In the genomic region with DNA sequence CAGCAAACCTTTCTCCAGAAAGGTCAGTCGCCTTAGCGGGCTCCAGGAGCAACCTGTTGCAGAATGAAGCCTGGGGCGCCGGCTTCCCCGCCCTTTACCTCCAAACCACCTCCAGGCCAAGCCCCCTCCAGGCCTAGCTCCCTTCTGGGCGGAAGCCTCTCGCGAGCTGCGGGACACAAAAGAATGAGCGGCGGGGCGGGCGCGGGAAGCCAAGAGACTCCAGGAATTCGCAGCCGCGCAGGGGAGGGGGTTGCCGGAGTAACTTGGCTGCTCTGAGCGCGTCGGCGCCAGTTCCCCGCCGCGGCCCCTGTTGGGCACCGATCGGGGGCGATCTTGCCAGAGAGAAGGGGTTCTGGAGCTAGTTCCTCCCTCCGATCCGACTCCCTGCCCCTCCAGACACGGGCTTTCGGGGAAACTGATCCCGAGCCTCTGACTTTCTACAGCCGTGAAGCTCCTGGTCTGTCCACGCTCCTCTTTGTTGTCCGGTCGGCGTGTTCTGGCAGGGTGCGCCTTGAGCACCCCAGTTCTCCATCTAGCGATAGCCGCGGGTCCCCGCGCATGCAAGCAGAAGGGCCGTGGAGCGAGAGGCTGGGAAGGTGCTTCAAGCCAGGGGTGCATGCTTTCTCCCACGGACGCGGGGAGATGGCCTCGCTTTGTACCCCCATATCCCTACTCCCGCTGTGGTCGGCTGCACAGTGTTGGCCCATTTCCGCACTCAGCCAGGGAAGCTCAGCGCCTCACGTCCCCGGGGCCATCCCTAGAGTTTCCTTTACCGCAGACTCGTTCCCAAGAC, we compare ENCODE assay signal across 1 cellular context.
A peak's percentile ranks its signal among the peaks of the same experiment; 100 is the strongest.
TF ChIP-seq lines count a peak whose summit lies in the region.

No MANE protein-coding gene starts in this region.

TF ChIP-seq in H1, 55 proteins besides CTCF, POLR2A, EP300 and RAD21 (continued from another document):
- TF ChIP-seq BACH1 (IDR thresholded peaks at IDR 0.05; ENCODE audit: low read length) (no peak), CBX5 (IDR thresholded peaks at IDR 0.05; ENCODE audit: low read depth, low read length) (no peak), CTBP2 (IDR thresholded peaks at IDR 0.05; ENCODE audit: borderline replicate concordance, insufficient read depth, insufficient read length, low read length) (peak; percentile 76), GTF2F1 (IDR thresholded peaks at IDR 0.05; ENCODE audit: borderline replicate concordance, low read depth, low read length) (peak; percentile 41; the same call in 1 of the 2 replicates), TEAD4 (IDR thresholded peaks at IDR 0.05; ENCODE audit: low read depth, low read length) (peak; percentile 88), TCF12 (IDR thresholded peaks at IDR 0.05; ENCODE audit: low read depth, low read length) (0 out of 2 replicates have a peak, but pooled peaks have one; percentile 51), SP1 (IDR thresholded peaks at IDR 0.05; ENCODE audit: low read depth, low read length) (0 out of 2 replicates have a peak, but pooled peaks have one; percentile 18), SIN3A (conservative IDR thresholded peaks at IDR 0.05 in 1 of 2, IDR thresholded peaks at IDR 0.05 in 1 of 2; ENCODE audit: low read depth in 1 of 2, low read length in 2 of 2) (0 out of 4 replicates have a peak, but pooled peaks of 1 of the 2 experiments have one; percentile 11), POLR2AphosphoS5 (IDR thresholded peaks at IDR 0.05; ENCODE audit: low read depth, low read length) (peak; percentile 75), KDM5A (IDR thresholded peaks at IDR 0.05; ENCODE audit: low read length) (no peak), GABPA (IDR thresholded peaks at IDR 0.05; ENCODE audit: borderline replicate concordance, insufficient read depth, low read length) (no peak), SP2 (IDR thresholded peaks at IDR 0.05; ENCODE audit: low read length) (no peak), BCL11A (IDR thresholded peaks at IDR 0.05; ENCODE audit: low read depth in 2 of 2, low read length in 2 of 2) (no peak), YY1 (IDR thresholded peaks at IDR 0.05; ENCODE audit: low read depth, low read length) (0 out of 2 replicates have a peak, but pooled peaks have one; percentile 14), EZH2 (IDR thresholded peaks at IDR 0.05; ENCODE audit: low read depth, low read length, severe bottlenecking) (peak; percentile 11), NANOG (IDR thresholded peaks at IDR 0.05; ENCODE audit: insufficient read depth, low read depth, low read length, poor library complexity, severe bottlenecking) (peak; percentile 91), FOSL1 (IDR thresholded peaks at IDR 0.05; ENCODE audit: insufficient read depth, low read depth, low read length) (no peak), SIRT6 (IDR thresholded peaks at IDR 0.05; ENCODE audit: low read length) (no peak), CEBPB (IDR thresholded peaks at IDR 0.05; ENCODE audit: low read depth, low read length) (no peak), SAP30 (IDR thresholded peaks at IDR 0.05; ENCODE audit: insufficient read depth, insufficient replicate concordance, low read length) (peak; percentile 26), KDM1A (IDR thresholded peaks at IDR 0.05; ENCODE audit: borderline replicate concordance, low read length) (no peak), ZNF274 (IDR thresholded peaks at IDR 0.05; ENCODE audit: borderline replicate concordance, extremely low read depth, low read length) (no peak), TAF7 (optimal IDR thresholded peaks at IDR 0.05; ENCODE audit: borderline replicate concordance, low read depth, low read length) (peak; percentile 39), RXRA (IDR thresholded peaks at IDR 0.05; ENCODE audit: insufficient read depth, low read depth, low read length) (no peak), POU5F1 (IDR thresholded peaks at IDR 0.05; ENCODE audit: low read depth, low read length) (no peak), SIX5 (IDR thresholded peaks at IDR 0.05; ENCODE audit: low read depth, low read length) (no peak), ASH2L (IDR thresholded peaks at IDR 0.05; ENCODE audit: low read length) (peak; percentile 77), RFX5 (IDR thresholded peaks at IDR 0.05; ENCODE audit: borderline replicate concordance, low read depth, low read length) (no peak), EGR1 (IDR thresholded peaks at IDR 0.05; ENCODE audit: borderline replicate concordance, low read depth, low read length) (no peak), CHD2 (IDR thresholded peaks at IDR 0.05; ENCODE audit: low read length) (peak; percentile 97), SRF (IDR thresholded peaks at IDR 0.05; ENCODE audit: low read depth, low read length) (no peak), CREB1 (IDR thresholded peaks at IDR 0.05) (no peak; the same call in 1 of the 2 replicates), MAFK (IDR thresholded peaks at IDR 0.05; ENCODE audit: low read depth, low read length) (no peak), RBBP5 (IDR thresholded peaks at IDR 0.05; ENCODE audit: borderline replicate concordance, low read depth, low read length) (no peak; the same call in 1 of the 2 replicates), CBX8 (IDR thresholded peaks at IDR 0.05; ENCODE audit: borderline replicate concordance, low read depth, low read length) (no peak), NRF1 (IDR thresholded peaks at IDR 0.05; ENCODE audit: low read depth, low read length) (no peak), JUND (IDR thresholded peaks at IDR 0.05; ENCODE audit: low read length) (no peak), PHF8 (conservative IDR thresholded peaks at IDR 0.05; ENCODE audit: low read depth, low read length) (peak; percentile 56; the same call in 1 of the 2 replicates), TAF1 (IDR thresholded peaks at IDR 0.05; ENCODE audit: low read depth, low read length) (peak; percentile 75), TBP (IDR thresholded peaks at IDR 0.05; ENCODE audit: low read depth, low read length) (peak; percentile 82), SP4 (IDR thresholded peaks at IDR 0.05; ENCODE audit: low read length) (no peak), JUN (IDR thresholded peaks at IDR 0.05; ENCODE audit: low read depth, low read length) (no peak), CHD1 (IDR thresholded peaks at IDR 0.05; ENCODE audit: low read depth, low read length) (no peak), KDM4A (IDR thresholded peaks at IDR 0.05; ENCODE audit: low read depth, low read length, severe bottlenecking) (peak; percentile 62)
- TF ChIP-seq, protein P1, sequence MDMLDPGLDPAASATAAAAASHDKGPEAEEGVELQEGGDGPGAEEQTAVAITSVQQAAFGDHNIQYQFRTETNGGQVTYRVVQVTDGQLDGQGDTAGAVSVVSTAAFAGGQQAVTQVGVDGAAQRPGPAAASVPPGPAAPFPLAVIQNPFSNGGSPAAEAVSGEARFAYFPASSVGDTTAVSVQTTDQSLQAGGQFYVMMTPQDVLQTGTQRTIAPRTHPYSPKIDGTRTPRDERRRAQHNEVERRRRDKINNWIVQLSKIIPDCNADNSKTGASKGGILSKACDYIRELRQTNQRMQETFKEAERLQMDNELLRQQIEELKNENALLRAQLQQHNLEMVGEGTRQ (IDR thresholded peaks at IDR 0.05; ENCODE audit: low read length) = no peak
- TF ChIP-seq, protein P2, sequence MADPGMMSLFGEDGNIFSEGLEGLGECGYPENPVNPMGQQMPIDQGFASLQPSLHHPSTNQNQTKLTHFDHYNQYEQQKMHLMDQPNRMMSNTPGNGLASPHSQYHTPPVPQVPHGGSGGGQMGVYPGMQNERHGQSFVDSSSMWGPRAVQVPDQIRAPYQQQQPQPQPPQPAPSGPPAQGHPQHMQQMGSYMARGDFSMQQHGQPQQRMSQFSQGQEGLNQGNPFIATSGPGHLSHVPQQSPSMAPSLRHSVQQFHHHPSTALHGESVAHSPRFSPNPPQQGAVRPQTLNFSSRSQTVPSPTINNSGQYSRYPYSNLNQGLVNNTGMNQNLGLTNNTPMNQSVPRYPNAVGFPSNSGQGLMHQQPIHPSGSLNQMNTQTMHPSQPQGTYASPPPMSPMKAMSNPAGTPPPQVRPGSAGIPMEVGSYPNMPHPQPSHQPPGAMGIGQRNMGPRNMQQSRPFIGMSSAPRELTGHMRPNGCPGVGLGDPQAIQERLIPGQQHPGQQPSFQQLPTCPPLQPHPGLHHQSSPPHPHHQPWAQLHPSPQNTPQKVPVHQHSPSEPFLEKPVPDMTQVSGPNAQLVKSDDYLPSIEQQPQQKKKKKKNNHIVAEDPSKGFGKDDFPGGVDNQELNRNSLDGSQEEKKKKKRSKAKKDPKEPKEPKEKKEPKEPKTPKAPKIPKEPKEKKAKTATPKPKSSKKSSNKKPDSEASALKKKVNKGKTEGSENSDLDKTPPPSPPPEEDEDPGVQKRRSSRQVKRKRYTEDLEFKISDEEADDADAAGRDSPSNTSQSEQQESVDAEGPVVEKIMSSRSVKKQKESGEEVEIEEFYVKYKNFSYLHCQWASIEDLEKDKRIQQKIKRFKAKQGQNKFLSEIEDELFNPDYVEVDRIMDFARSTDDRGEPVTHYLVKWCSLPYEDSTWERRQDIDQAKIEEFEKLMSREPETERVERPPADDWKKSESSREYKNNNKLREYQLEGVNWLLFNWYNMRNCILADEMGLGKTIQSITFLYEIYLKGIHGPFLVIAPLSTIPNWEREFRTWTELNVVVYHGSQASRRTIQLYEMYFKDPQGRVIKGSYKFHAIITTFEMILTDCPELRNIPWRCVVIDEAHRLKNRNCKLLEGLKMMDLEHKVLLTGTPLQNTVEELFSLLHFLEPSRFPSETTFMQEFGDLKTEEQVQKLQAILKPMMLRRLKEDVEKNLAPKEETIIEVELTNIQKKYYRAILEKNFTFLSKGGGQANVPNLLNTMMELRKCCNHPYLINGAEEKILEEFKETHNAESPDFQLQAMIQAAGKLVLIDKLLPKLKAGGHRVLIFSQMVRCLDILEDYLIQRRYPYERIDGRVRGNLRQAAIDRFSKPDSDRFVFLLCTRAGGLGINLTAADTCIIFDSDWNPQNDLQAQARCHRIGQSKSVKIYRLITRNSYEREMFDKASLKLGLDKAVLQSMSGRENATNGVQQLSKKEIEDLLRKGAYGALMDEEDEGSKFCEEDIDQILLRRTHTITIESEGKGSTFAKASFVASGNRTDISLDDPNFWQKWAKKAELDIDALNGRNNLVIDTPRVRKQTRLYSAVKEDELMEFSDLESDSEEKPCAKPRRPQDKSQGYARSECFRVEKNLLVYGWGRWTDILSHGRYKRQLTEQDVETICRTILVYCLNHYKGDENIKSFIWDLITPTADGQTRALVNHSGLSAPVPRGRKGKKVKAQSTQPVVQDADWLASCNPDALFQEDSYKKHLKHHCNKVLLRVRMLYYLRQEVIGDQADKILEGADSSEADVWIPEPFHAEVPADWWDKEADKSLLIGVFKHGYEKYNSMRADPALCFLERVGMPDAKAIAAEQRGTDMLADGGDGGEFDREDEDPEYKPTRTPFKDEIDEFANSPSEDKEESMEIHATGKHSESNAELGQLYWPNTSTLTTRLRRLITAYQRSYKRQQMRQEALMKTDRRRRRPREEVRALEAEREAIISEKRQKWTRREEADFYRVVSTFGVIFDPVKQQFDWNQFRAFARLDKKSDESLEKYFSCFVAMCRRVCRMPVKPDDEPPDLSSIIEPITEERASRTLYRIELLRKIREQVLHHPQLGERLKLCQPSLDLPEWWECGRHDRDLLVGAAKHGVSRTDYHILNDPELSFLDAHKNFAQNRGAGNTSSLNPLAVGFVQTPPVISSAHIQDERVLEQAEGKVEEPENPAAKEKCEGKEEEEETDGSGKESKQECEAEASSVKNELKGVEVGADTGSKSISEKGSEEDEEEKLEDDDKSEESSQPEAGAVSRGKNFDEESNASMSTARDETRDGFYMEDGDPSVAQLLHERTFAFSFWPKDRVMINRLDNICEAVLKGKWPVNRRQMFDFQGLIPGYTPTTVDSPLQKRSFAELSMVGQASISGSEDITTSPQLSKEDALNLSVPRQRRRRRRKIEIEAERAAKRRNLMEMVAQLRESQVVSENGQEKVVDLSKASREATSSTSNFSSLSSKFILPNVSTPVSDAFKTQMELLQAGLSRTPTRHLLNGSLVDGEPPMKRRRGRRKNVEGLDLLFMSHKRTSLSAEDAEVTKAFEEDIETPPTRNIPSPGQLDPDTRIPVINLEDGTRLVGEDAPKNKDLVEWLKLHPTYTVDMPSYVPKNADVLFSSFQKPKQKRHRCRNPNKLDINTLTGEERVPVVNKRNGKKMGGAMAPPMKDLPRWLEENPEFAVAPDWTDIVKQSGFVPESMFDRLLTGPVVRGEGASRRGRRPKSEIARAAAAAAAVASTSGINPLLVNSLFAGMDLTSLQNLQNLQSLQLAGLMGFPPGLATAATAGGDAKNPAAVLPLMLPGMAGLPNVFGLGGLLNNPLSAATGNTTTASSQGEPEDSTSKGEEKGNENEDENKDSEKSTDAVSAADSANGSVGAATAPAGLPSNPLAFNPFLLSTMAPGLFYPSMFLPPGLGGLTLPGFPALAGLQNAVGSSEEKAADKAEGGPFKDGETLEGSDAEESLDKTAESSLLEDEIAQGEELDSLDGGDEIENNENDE (IDR thresholded peaks at IDR 0.05; ENCODE audit: insufficient replicate concordance, low read length) = no peak
- TF ChIP-seq, protein P3, sequence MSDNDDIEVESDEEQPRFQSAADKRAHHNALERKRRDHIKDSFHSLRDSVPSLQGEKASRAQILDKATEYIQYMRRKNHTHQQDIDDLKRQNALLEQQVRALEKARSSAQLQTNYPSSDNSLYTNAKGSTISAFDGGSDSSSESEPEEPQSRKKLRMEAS (IDR thresholded peaks at IDR 0.05) = no peak
- TF ChIP-seq, protein P4, sequence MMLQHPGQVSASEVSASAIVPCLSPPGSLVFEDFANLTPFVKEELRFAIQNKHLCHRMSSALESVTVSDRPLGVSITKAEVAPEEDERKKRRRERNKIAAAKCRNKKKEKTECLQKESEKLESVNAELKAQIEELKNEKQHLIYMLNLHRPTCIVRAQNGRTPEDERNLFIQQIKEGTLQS (IDR thresholded peaks at IDR 0.05; ENCODE audit: insufficient read depth, low read depth, low read length) = no peak
- TF ChIP-seq, protein P5, sequence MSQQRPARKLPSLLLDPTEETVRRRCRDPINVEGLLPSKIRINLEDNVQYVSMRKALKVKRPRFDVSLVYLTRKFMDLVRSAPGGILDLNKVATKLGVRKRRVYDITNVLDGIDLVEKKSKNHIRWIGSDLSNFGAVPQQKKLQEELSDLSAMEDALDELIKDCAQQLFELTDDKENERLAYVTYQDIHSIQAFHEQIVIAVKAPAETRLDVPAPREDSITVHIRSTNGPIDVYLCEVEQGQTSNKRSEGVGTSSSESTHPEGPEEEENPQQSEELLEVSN (IDR thresholded peaks at IDR 0.05) = peak; percentile 20; the same call in 1 of the 2 replicates
- TF ChIP-seq, protein P6, sequence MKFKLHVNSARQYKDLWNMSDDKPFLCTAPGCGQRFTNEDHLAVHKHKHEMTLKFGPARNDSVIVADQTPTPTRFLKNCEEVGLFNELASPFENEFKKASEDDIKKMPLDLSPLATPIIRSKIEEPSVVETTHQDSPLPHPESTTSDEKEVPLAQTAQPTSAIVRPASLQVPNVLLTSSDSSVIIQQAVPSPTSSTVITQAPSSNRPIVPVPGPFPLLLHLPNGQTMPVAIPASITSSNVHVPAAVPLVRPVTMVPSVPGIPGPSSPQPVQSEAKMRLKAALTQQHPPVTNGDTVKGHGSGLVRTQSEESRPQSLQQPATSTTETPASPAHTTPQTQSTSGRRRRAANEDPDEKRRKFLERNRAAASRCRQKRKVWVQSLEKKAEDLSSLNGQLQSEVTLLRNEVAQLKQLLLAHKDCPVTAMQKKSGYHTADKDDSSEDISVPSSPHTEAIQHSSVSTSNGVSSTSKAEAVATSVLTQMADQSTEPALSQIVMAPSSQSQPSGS (IDR thresholded peaks at IDR 0.05; ENCODE audit: low read length) = no peak
TF ChIP-seq in H1: peak in this region for 21.
